Comparison of ENCODE assay signal across 1 cellular context in the genomic region with DNA sequence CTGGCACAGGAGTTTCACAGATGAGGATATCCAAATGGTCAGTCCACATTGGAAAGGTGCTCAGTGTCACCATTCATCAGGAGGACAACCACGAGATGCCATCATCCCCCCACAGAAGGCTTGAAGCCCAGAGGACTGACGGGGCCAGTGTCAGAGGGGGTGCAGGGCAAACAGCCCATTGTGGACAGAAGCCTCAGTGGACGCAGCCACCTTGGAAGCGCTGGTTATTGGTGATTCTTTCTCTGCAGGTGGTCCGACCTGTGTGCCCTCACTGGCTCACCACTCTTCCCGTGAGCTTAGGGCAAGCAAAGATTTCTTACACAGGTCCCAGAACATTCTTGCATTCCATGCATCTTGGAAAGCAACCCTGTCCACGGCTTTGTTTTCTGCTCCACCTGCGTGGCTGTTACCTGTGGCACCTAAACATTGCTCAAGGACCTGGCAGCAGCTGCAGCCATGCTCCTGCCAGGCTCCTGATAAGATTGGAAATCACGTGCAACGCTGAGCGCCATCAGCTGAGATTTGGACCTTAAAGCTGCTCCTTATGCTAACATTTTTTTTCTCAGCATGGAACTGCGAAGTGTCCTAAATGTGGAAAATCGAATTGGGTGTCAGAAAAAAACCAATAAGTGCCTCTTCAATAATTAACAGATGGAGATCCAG.
TF ChIP-seq lines count a peak whose summit lies in the region.

No MANE protein-coding gene starts in this region.

TF ChIP-seq in SK-N-SH, 30 proteins besides CTCF, POLR2A, EP300 and RAD21 (continued from another document):
- no peak for TF ChIP-seq NRF1 (IDR thresholded peaks at IDR 0.05; ENCODE audit: low read depth, low read length)
- no peak for TF ChIP-seq GATA2 (CRISPR knock-in tag; IDR thresholded peaks at IDR 0.05)
- TF ChIP-seq MXI1 (IDR thresholded peaks at IDR 0.05; ENCODE audit: low read depth, low read length) = no peak
- TF ChIP-seq YY1 (IDR thresholded peaks at IDR 0.05; ENCODE audit: low read depth) = no peak
- TF ChIP-seq FOSL2 (IDR thresholded peaks at IDR 0.05; ENCODE audit: borderline replicate concordance, low read depth) = no peak
- no peak for TF ChIP-seq JUND (IDR thresholded peaks at IDR 0.05)
